In genomic region chr3:102714567-102714966, GRCh38 we compare ENCODE assay signal across 2 cellular contexts.
TF ChIP-seq lines count a peak whose summit lies in the region.

No MANE protein-coding gene starts in this region.

TF ChIP-seq in SK-N-SH, 30 proteins besides CTCF, POLR2A, EP300 and RAD21 (continued from another document):
- TF ChIP-seq ZBTB33 (IDR thresholded peaks at IDR 0.05; ENCODE audit: borderline replicate concordance, low read depth) (no peak), YY1 (IDR thresholded peaks at IDR 0.05; ENCODE audit: low read depth) (no peak), ELF1 (IDR thresholded peaks at IDR 0.05) (no peak), PBX3 (IDR thresholded peaks at IDR 0.05) (no peak), RCOR1 (IDR thresholded peaks at IDR 0.05; ENCODE audit: low read length) (peak; percentile 59; the same call in 1 of the 2 replicates), REST (IDR thresholded peaks at IDR 0.05; ENCODE audit: low read depth, low read length) (no peak), NFIC (IDR thresholded peaks at IDR 0.05; ENCODE audit: borderline replicate concordance) (no peak), POLR2AphosphoS5 (IDR thresholded peaks at IDR 0.05; ENCODE audit: low read depth, low read length) (peak; percentile 30; the same call in 1 of the 2 replicates), CHD2 (IDR thresholded peaks at IDR 0.05; ENCODE audit: low read length, partially characterized antibody) (peak; percentile 73), MEF2A (IDR thresholded peaks at IDR 0.05; ENCODE audit: borderline replicate concordance, low read depth) (no peak), RXRA (IDR thresholded peaks at IDR 0.05; ENCODE audit: borderline replicate concordance, low read depth) (no peak), SIN3A (IDR thresholded peaks at IDR 0.05; ENCODE audit: borderline replicate concordance, low read depth, low read length) (no peak), SMC3 (IDR thresholded peaks at IDR 0.05; ENCODE audit: low read depth, low read length) (peak; percentile 2; the same call in 1 of the 2 replicates), MXI1 (IDR thresholded peaks at IDR 0.05; ENCODE audit: low read depth, low read length) (0 out of 2 replicates have a peak, but pooled peaks have one; percentile 42), GATA2 (CRISPR knock-in tag; IDR thresholded peaks at IDR 0.05) (peak; percentile 80), EZH2phosphoT487 (IDR thresholded peaks at IDR 0.05; ENCODE audit: borderline replicate concordance, low read depth) (no peak), IRF3 (IDR thresholded peaks at IDR 0.05; ENCODE audit: low read depth, low read length) (no peak)

TF ChIP-seq in WTC11, 78 proteins besides CTCF, POLR2A, EP300 and RAD21 (continued from another document):
- no peak for TF ChIP-seq ZNF281 (CRISPR knock-in tag; IDR thresholded peaks at IDR 0.05)
- no peak for TF ChIP-seq NFATC4 (CRISPR knock-in tag; IDR thresholded peaks at IDR 0.05)
- no peak for TF ChIP-seq ZNF671 (CRISPR knock-in tag; IDR thresholded peaks at IDR 0.05)
- no peak for TF ChIP-seq SOX15 (CRISPR knock-in tag; IDR thresholded peaks at IDR 0.05)
- no peak for TF ChIP-seq SMAD3 (CRISPR knock-in tag; IDR thresholded peaks at IDR 0.05; ENCODE audit: borderline replicate concordance)
